17 cellular contexts compared by ENCODE assay signal in genomic region chr3:127061641-127062040, GRCh38.
"Had no signal": no experiment of that assay in that cellular context is flagged by ENCODE, and none has a peak within 500 bp of the region (broad histone marks: within the 10 kb centered on the region; RNA-seq: fewer than 3 reads in every experiment).

No MANE protein-coding gene starts in this region.

- H3K9me3 ChIP-seq: adrenal gland had no signal

- ATAC-seq: activated CD8-positive, alpha-beta T cell treated with anti-CD3 and anti-CD28 coated beads for 36 hours; activated naive CD4-positive, alpha-beta T cell treated with anti-CD3 and anti-CD28 coated beads, Interleukin-2, amount 50 U/mL, for 72 hours; lower lobe of right lung had no signal

- H3K4me3 Mint-ChIP-seq: activated CD4-positive, alpha-beta T cell treated with anti-CD3 and anti-CD28 coated beads, Interleukin-2, amount 10 ng/mL, durations not matched to agents 24 days and 14 days; activated CD8-positive, alpha-beta T cell treated with anti-CD3 and anti-CD28 coated beads for 36 hours; activated T-cell treated with anti-CD3 and anti-CD28 coated beads, Interleukin-2, amount 50 U/mL, for 24 hours; immature natural killer cell; nephron had no signal

- H3K27me3 ChIP-seq: breast epithelium had no signal

- H3K4me3 ChIP-seq: adrenal gland, breast epithelium, lower lobe of right lung, tibial artery had no signal

- H3K27ac Mint-ChIP-seq: activated CD4-positive, alpha-beta T cell treated with anti-CD3 and anti-CD28 coated beads, Interleukin-2, amount 10 ng/mL, durations not matched to agents 24 days and 14 days; activated CD8-positive, alpha-beta T cell treated with anti-CD3 and anti-CD28 coated beads for 36 hours; activated naive CD4-positive, alpha-beta T cell treated with anti-CD3 and anti-CD28 coated beads, Interleukin-2, amount 50 U/mL, for 72 hours; activated T-cell treated with anti-CD3 and anti-CD28 coated beads, Interleukin-2, amount 50 U/mL, for 24 hours; immature natural killer cell; nephron had no signal

- H3K36me3 ChIP-seq: adrenal gland, breast epithelium, lower lobe of right lung, tibial artery had no signal

- H3K27ac ChIP-seq: adrenal gland, breast epithelium, lower lobe of right lung, tibial artery had no signal

- H3K4me1 Mint-ChIP-seq: activated CD4-positive, alpha-beta T cell treated with anti-CD3 and anti-CD28 coated beads, Interleukin-2, amount 10 ng/mL, durations not matched to agents 24 days and 14 days; immature natural killer cell had no signal

- DNase-seq: activated CD4-positive, alpha-beta T cell treated with anti-CD3 and anti-CD28 coated beads, Interleukin-2, amount 10 ng/mL, durations not matched to agents 24 days and 14 days; activated CD8-positive, alpha-beta T cell treated with anti-CD3 and anti-CD28 coated beads for 36 hours; activated T-cell treated with anti-CD3 and anti-CD28 coated beads, Interleukin-2, amount 50 U/mL, for 24 hours; adrenal gland; cortex of kidney; immature natural killer cell; lower lobe of right lung; midbrain; nucleus accumbens; stimulated activated CD4-positive, alpha-beta T cell treated with anti-CD3 and anti-CD28 coated beads, Interleukin-2, amount 100 ng/mL, for 24 hours; stimulated activated naive CD4-positive, alpha-beta T cell treated with Interleukin-2 at 50 U/mL for 16 hours; T-helper 1 cell; T1000; tibial artery had no signal

- H3K4me1 ChIP-seq: adrenal gland, breast epithelium, lower lobe of right lung, tibial artery had no signal
